In the genomic region with DNA sequence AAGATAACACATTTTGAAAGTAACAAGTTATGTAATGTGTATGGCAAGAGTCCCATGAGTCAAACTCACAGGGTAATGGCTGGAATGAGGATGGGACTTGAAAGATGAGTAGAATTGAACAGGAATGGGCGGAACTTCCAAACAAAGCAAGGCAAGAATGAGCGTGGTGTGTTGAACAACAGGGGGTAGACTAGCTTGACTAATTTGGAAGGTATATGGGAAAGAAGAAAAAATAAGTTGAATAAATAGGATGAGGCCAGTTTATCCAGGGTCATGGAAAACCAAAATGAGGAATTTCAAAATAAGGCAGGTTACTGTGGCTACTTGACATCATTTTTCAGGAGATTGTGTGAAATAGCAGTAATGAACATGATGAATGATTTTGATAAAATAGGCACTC, we compare ENCODE assay signal across 16 cellular contexts. TPM values are rescaled to one million over a fixed set of nuclear protein-coding genes. Genes with fewer than 3 reads are reported as not detected.
DNase-seq lines count a peak whose midpoint lies in the region; ATAC-seq, FAIRE-seq and TF ChIP-seq lines count a peak whose summit lies in the region.
"Had no signal": no experiment of that assay in that cellular context is flagged by ENCODE, and none has a peak within 500 bp of the region (broad histone marks: within the 10 kb centered on the region; RNA-seq: fewer than 3 reads in every experiment).

No MANE protein-coding gene starts in this region.

- H3K27me3 ChIP-seq in HUES64 (ENCODE audit: insufficient read depth, low read length) (no peaks in the 10 kb centered on the region), bronchial epithelial cell (ENCODE audit: control insufficient read depth, insufficient read depth, low read length) (no peaks in the 10 kb centered on the region), iPS-15b (ENCODE audit: control insufficient read depth, insufficient read depth, low read length) (no peaks in the 10 kb centered on the region), neural progenitor cell (no peaks in the 10 kb centered on the region), dorsolateral prefrontal cortex (no peaks in the 10 kb centered on the region)
- H3K27me3 ChIP-seq: BE2C, MG63 had no signal

- H3K4me1 ChIP-seq in HUES64 (ENCODE audit: insufficient read depth, low read length) (peaks cover 50% of the 10 kb centered on the region), iPS-15b (ENCODE audit: control insufficient read depth, insufficient read depth, low read length) (peaks cover 20% of the 10 kb centered on the region), neural progenitor cell (peaks cover 66% of the 10 kb centered on the region)
- H3K4me1 ChIP-seq: BE2C had no signal

- H3K4me1 Mint-ChIP-seq in neural progenitor cell = peaks cover 47% of the 10 kb centered on the region

- intact Hi-C loops in dorsolateral prefrontal cortex (cut with DNase I) = no loop called here

- H3K9ac ChIP-seq in HUES64 (ENCODE audit: low read depth, low read length) = peak overlapping the region; percentile 26; the same call in 1 of the 2 replicates
- no peak overlapping the region for H3K9ac ChIP-seq in iPS-15b (ENCODE audit: low read depth, low read length)
- H3K9ac ChIP-seq in neural progenitor cell = no peak overlapping the region
- H3K9ac ChIP-seq: KMS-11 had no signal

- H3K36me3 ChIP-seq in HUES64 (ENCODE audit: insufficient read depth, low read length) (no peaks in the 10 kb centered on the region), bronchial epithelial cell (ENCODE audit: control insufficient read depth, insufficient read depth, low read length) (no peaks in the 10 kb centered on the region), iPS-15b (ENCODE audit: control insufficient read depth, insufficient read depth, low read length) (no peaks in the 10 kb centered on the region), neural progenitor cell (no peaks in the 10 kb centered on the region)
- H3K36me3 ChIP-seq: BE2C, MG63 had no signal

- no peak overlapping the region for H2AFZ ChIP-seq in neural progenitor cell (replicated peaks)

- 49% methylated on average over 2 of the region's 2 CpGs for WGBS in HUES64

- DNase-seq in bronchial epithelial cell (ENCODE audit: low read depth) = peak; percentile 33
- DNase-seq in neural progenitor cell (ENCODE audit: low spot score) = peak; percentile 72
- no peak for DNase-seq in amniotic stem cell (lab: John Stamatoyannopoulos, UW)
- DNase-seq in dorsolateral prefrontal cortex = no peak
- no peak for DNase-seq in cerebellum (ENCODE audit: low spot score)
- DNase-seq: BE2C; CD4-positive, alpha-beta memory T cell; HCEC 1CT; MG63; NCI-H1092 treated with DMSO at 0.1 percent for 48 hours; NCI-H1694 treated with DMSO at 0.1 percent for 48 hours; SHP77 treated with DMSO at 0.1 percent for 48 hours had no signal

- H3K4me2 ChIP-seq in neural progenitor cell = peak overlapping the region; percentile 81
- H3K4me2 ChIP-seq: KMS-11 had no signal

- no peaks in the 10 kb centered on the region for H4K20me1 ChIP-seq in neural progenitor cell (ENCODE audit: low read depth)

- no peaks in the 10 kb centered on the region for H3K9me3 Mint-ChIP-seq in neural progenitor cell

- H3K79me2 ChIP-seq in neural progenitor cell (ENCODE audit: low read depth) = peaks cover 31% of the 10 kb centered on the region

- H3K36me3 Mint-ChIP-seq in neural progenitor cell = peaks cover 3% of the 10 kb centered on the region

- H3K4me3 ChIP-seq in HUES64 (ENCODE audit: low read length) = peak overlapping the region; percentile 81
- no peak overlapping the region for H3K4me3 ChIP-seq in bronchial epithelial cell (ENCODE audit: low read depth, low read length)
- H3K4me3 ChIP-seq in iPS-15b (ENCODE audit: low read depth, low read length) = peak overlapping the region; percentile 20
- H3K4me3 ChIP-seq in neural progenitor cell = peak overlapping the region; percentile 43
- H3K4me3 ChIP-seq in dorsolateral prefrontal cortex = peak overlapping the region in 20 of 59 donors; percentile 3 to 47 (median 27)
- H3K4me3 ChIP-seq: MG63 had no signal

- no peak for ATAC-seq in HG03442 (IDR thresholded peaks at IDR 0.05; ENCODE audit: unreplicated experiment)

- peak overlapping the region; percentile 35 for H3K4me3 Mint-ChIP-seq in neural progenitor cell

- H3K27me3 Mint-ChIP-seq in neural progenitor cell (ENCODE audit: insufficient read depth, low read depth) = peaks cover 4% of the 10 kb centered on the region
- H3K27me3 Mint-ChIP-seq: CD4-positive, alpha-beta memory T cell had no signal

- no peaks in the 10 kb centered on the region for H3K9me3 ChIP-seq in HUES64 (ENCODE audit: insufficient read depth, low read depth, low read length)
- H3K9me3 ChIP-seq in iPS-15b (ENCODE audit: control insufficient read depth, insufficient read depth, low read length) = no peaks in the 10 kb centered on the region
- no peaks in the 10 kb centered on the region for H3K9me3 ChIP-seq in neural progenitor cell (ENCODE audit: low read depth)
- H3K9me3 ChIP-seq: BE2C, MG63 had no signal

- no peak for FAIRE-seq in bronchial epithelial cell (lab: Jason Lieb, UNC)

- TF ChIP-seq CTCF in bronchial epithelial cell (IDR thresholded peaks at IDR 0.05; ENCODE audit: insufficient read depth, low read length, severe bottlenecking) = no peak
- TF ChIP-seq CTCF in neural progenitor cell (IDR thresholded peaks at IDR 0.05) = no peak
- no peak for TF ChIP-seq CTCF in dorsolateral prefrontal cortex (IDR thresholded peaks at IDR 0.05 in 54 of 56, conservative IDR thresholded peaks at IDR 0.05 in 2 of 56; ENCODE audit: low read depth in 1 of 56, partially characterized antibody in 56 of 56)

- peaks cover 60% of the 10 kb centered on the region for H3F3A ChIP-seq in neural progenitor cell (ENCODE audit: low read depth)

- H3K27ac ChIP-seq in HUES64 (ENCODE audit: low read depth, low read length) (peak overlapping the region; percentile 87), neural progenitor cell (peak overlapping the region; percentile 97), dorsolateral prefrontal cortex (peak overlapping the region in 3 of 59 donors; percentile 14 to 41 (median 23))
- H3K27ac ChIP-seq: KMS-11 had no signal

- H3K27ac Mint-ChIP-seq in neural progenitor cell = peak overlapping the region; percentile 27

RNA-seq across cellular contexts. Expression of a gene that starts 2.5 kb away (rescaled TPM):
- 13.1 TPM for polyA plus RNA-seq in HUES64 (2013, experiment 1 of 2)
- polyA plus RNA-seq in HUES64 (2013, experiment 2 of 2) = 14.4 TPM
- total RNA-seq in bronchial epithelial cell (18.4 and 18.6 TPM in 2 replicates), neural progenitor cell (ENCODE audit: low replicate concordance) (27.2 and 41.1 TPM in 2 replicates), dorsolateral prefrontal cortex (10 to 100 TPM in 115 of 120 experiments, 1 to 10 TPM in 5; 6.2 to 32.7 (median 17.5) TPM), cerebellum (27.2 TPM)

Comparison
In these comparisons a context has a peak if more than half of its experiments do, and no peak if none do; other contexts are left out.
1. DNase-seq: peak in bronchial epithelial cell (single experiment) and neural progenitor cell (single experiment); none in amniotic stem cell (single experiment), dorsolateral prefrontal cortex (0 of 10) and cerebellum (single experiment).